ENCODE assay signal across 2 cellular contexts in the genomic region with DNA sequence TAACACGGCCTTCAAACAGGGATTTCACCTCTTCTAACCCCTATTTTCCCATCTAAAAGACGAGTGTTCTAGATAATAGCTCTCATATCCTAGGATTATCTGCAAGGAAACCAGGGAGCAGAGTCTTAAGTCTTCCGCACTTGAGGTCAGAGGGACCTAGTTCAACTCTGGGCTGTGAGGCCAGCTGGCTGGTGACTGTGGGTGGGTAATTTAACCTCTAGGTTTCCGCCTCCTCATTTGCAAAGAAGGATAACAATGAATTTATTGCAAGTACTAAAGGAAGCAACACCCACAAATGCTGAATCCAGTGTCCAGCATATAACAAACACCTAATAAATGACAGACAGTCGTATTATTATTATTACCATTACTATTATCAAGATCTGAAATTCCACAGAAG.
TF ChIP-seq lines count a peak whose summit lies in the region.

No MANE protein-coding gene starts in this region.

TF ChIP-seq in GM23338, 12 proteins besides CTCF, POLR2A, EP300 and RAD21:
- no peak for TF ChIP-seq ZNF462 (CRISPR knock-in tag; IDR thresholded peaks at IDR 0.05)
- TF ChIP-seq NANOG (IDR thresholded peaks at IDR 0.05; ENCODE audit: borderline replicate concordance) = no peak
- TF ChIP-seq STAT1 (IDR thresholded peaks at IDR 0.05; ENCODE audit: unreplicated experiment) = no peak
- TF ChIP-seq ZNF331 (CRISPR knock-in tag; IDR thresholded peaks at IDR 0.05; ENCODE audit: low read depth) = no peak
- no peak for TF ChIP-seq EZH2phosphoT487 (IDR thresholded peaks at IDR 0.05; ENCODE audit: unreplicated experiment)
- no peak for TF ChIP-seq JUNB (IDR thresholded peaks at IDR 0.05; ENCODE audit: unreplicated experiment)
TF ChIP-seq in GM23338: peak in this region for 0.

TF ChIP-seq in H1, 55 proteins besides CTCF, POLR2A, EP300 and RAD21:
- TF ChIP-seq CBX5 (IDR thresholded peaks at IDR 0.05; ENCODE audit: low read depth, low read length) (no peak), FOSL1 (IDR thresholded peaks at IDR 0.05; ENCODE audit: insufficient read depth, low read depth, low read length) (no peak), HDAC2 (IDR thresholded peaks at IDR 0.05; ENCODE audit: borderline replicate concordance in 1 of 2, low read depth in 2 of 2, low read length in 2 of 2) (no peak), ATF3 (IDR thresholded peaks at IDR 0.05; ENCODE audit: insufficient read depth, low read depth, low read length) (no peak), PHF8 (conservative IDR thresholded peaks at IDR 0.05; ENCODE audit: low read depth, low read length) (no peak), MAFK (IDR thresholded peaks at IDR 0.05; ENCODE audit: low read depth, low read length) (no peak), BCL11A (IDR thresholded peaks at IDR 0.05; ENCODE audit: low read depth in 2 of 2, low read length in 2 of 2) (no peak), JUN (IDR thresholded peaks at IDR 0.05; ENCODE audit: low read depth, low read length) (no peak), GABPA (IDR thresholded peaks at IDR 0.05; ENCODE audit: borderline replicate concordance, insufficient read depth, low read length) (no peak), EZH2 (IDR thresholded peaks at IDR 0.05; ENCODE audit: low read depth, low read length, severe bottlenecking) (no peak), SP2 (IDR thresholded peaks at IDR 0.05; ENCODE audit: low read length) (no peak), BACH1 (IDR thresholded peaks at IDR 0.05; ENCODE audit: low read length) (no peak), RBBP5 (IDR thresholded peaks at IDR 0.05; ENCODE audit: borderline replicate concordance, low read depth, low read length) (no peak), NRF1 (IDR thresholded peaks at IDR 0.05; ENCODE audit: low read depth, low read length) (no peak), SRF (IDR thresholded peaks at IDR 0.05; ENCODE audit: low read depth, low read length) (no peak), CHD1 (IDR thresholded peaks at IDR 0.05; ENCODE audit: low read depth, low read length) (no peak)
- TF ChIP-seq, protein P1, sequence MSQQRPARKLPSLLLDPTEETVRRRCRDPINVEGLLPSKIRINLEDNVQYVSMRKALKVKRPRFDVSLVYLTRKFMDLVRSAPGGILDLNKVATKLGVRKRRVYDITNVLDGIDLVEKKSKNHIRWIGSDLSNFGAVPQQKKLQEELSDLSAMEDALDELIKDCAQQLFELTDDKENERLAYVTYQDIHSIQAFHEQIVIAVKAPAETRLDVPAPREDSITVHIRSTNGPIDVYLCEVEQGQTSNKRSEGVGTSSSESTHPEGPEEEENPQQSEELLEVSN (IDR thresholded peaks at IDR 0.05) = no peak
